Comparison of ENCODE assay signal across 31 cellular contexts in the genomic region with DNA sequence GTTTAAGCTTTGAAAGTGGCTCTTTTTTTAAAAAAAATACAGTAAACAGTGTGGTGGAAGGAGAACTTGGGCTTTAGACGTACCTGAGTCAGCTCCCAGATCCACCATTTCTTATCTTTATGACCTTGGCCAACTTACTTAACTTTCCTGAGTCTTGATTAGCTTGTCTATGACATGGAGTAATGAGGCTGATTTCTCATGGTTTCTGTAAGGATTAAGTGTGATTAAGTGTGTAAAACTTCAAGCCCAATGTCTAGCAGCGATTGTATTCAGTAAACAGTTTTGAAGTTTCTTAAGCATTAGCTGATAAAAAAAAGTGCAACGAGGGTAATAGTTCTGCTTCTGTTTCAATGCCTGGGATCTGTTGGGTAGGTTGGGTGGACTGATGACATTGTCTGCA. TPM values are rescaled to one million over a fixed set of nuclear protein-coding genes. Genes with fewer than 3 reads are reported as not detected.
"Had no signal": no experiment of that assay in that cellular context is flagged by ENCODE, and none has a peak within 500 bp of the region (broad histone marks: within the 10 kb centered on the region; RNA-seq: fewer than 3 reads in every experiment).

No MANE protein-coding gene starts in this region.

- H3K4me1 ChIP-seq: Peyer's patch had no signal

- DNase-seq: activated CD4-positive, alpha-beta T cell treated with anti-CD3 and anti-CD28 coated beads, Interleukin-2, amount 10 ng/mL, durations not matched to agents 24 days and 14 days; activated CD4-positive, alpha-beta T cell treated with anti-CD3 and anti-CD28 coated beads, Interleukin-2, amount 50 U/mL, for 4 hours; activated CD8-positive, alpha-beta T cell treated with anti-CD3 and anti-CD28 coated beads for 36 hours; activated effector memory CD4-positive, alpha-beta T cell treated with anti-CD3 and anti-CD28 coated beads, Interleukin-2, amount 50 U/mL, for 16 hours; activated naive CD4-positive, alpha-beta T cell treated with Interleukin-2 at 50 U/mL for 16 hours; activated T-cell treated with anti-CD3 and anti-CD28 coated beads, Interleukin-2, amount 50 U/mL, for 1 hour; activated T-cell treated with anti-CD3 and anti-CD28 coated beads, Interleukin-2, amount 50 U/mL, for 72 hours; caudate nucleus; MM.1S; NCI-H1092; NCI-H146; NCI-H187; NCI-H2029 treated with DMSO at 0.1 percent for 48 hours; NCI-H2107; NCI-H2171; NCI-H510A; NCI-H526; NCI-H748 treated with DMSO at 0.1 percent for 48 hours; NK-92 treated with Interleukin-12 subunit alpha and Interleukin-12 subunit beta, amount 100 ng/mL, for 24 hours; PC-3; Peyer's patch; RPMI8226; SHP77 treated with DMSO at 0.1 percent for 48 hours; SK-N-SH had no signal

- H3K9me3 ChIP-seq: Peyer's patch, SJSA1, SK-N-SH had no signal

- H3K36me3 ChIP-seq: Peyer's patch, SJSA1 had no signal

- H3K9ac ChIP-seq: KMS-11, SK-N-SH had no signal

- ATAC-seq: activated CD8-positive, alpha-beta T cell treated with anti-CD3 and anti-CD28 coated beads for 36 hours; activated T-cell treated with anti-CD3 and anti-CD28 coated beads, Interleukin-2, amount 50 U/mL, for 72 hours; activated T-helper 17 cell treated with anti-CD3 and anti-CD28 coated beads, Interleukin-2, amount 50 U/mL, for 72 hours had no signal

- H3K4me2 ChIP-seq: KMS-11, SK-N-SH had no signal

- H3K27me3 ChIP-seq: Peyer's patch, SJSA1 had no signal

- FAIRE-seq: TTC549 had no signal

- H3K27ac ChIP-seq: KMS-11, Peyer's patch, SJSA1 had no signal

- H3K4me3 ChIP-seq: Peyer's patch, SJSA1 had no signal

RNA-seq across cellular contexts. Expression of a gene that starts 10.8 kb away (rescaled TPM):
- total RNA-seq: activated CD4-positive, alpha-beta T cell treated with anti-CD3 and anti-CD28 coated beads, Interleukin-2, amount 10 ng/mL, durations not matched to agents 24 days and 14 days; activated CD8-positive, alpha-beta memory T cell treated with anti-CD3 and anti-CD28 coated beads for 36 hours; activated CD8-positive, alpha-beta T cell treated with anti-CD3 and anti-CD28 coated beads for 36 hours; activated naive CD8-positive, alpha-beta T cell treated with anti-CD3 and anti-CD28 coated beads, Interleukin-2, amount 10 ng/mL, durations not matched to agents 7 days and 5 days; activated T-cell treated with anti-CD3 and anti-CD28 coated beads, Interleukin-2, amount 50 U/mL, for 72 hours; activated T-helper 17 cell treated with anti-CD3 and anti-CD28 coated beads, Interleukin-2, amount 50 U/mL, for 72 hours; LHCN-M2; PC-3; Peyer's patch had no signal
- polyA plus RNA-seq: SK-N-SH had no signal
